Comparison of ENCODE assay signal across 34 cellular contexts in the genomic region with DNA sequence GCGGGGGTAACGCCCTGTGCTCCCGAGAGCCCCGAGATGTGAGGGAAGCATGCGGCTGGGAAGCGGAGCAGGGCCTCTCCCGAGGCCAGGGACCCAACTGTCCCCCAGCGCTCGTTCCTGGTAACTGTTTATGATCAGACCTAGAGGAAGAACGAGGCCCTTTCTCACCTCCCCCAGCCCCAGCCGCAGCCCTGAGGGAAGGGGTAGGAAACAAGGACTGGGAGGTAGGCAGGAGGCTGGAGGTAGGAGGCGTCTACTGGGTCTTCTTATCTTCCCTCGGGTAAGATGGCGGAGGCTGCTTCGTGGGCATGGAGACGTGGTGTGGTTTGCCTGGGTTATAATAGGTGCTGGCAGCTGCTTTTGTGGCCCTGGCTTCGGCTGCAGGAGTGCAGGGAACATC.
"Had no signal": no experiment of that assay in that cellular context is flagged by ENCODE, and none has a peak within 500 bp of the region (broad histone marks: within the 10 kb centered on the region; RNA-seq: fewer than 3 reads in every experiment).

No MANE protein-coding gene starts in this region.

- H3K27ac ChIP-seq: adrenal gland, ascending aorta, body of pancreas, brain microvascular endothelial cell, breast epithelium, cardiac muscle cell had no signal

- ATAC-seq: activated naive CD4-positive, alpha-beta T cell treated with anti-CD3 and anti-CD28 coated beads, Interleukin-2, amount 50 U/mL, for 72 hours; activated naive CD8-positive, alpha-beta T cell treated with anti-CD3 and anti-CD28 coated beads, Interleukin-2, amount 50 U/mL, for 24 hours; activated T-cell treated with anti-CD3 and anti-CD28 coated beads, Interleukin-2, amount 50 U/mL, for 4 hours; activated T-cell treated with anti-CD3 and anti-CD28 coated beads, Interleukin-2, amount 50 U/mL, for 72 hours; activated T-helper 17 cell treated with anti-CD3 and anti-CD28 coated beads, Interleukin-2, amount 50 U/mL, for 72 hours; body of pancreas had no signal

- FAIRE-seq: astrocyte, bronchial epithelial cell had no signal

- H3K27me3 ChIP-seq: ascending aorta, body of pancreas, brain microvascular endothelial cell, breast epithelium, cardiac muscle cell had no signal

- H3K4me3 ChIP-seq: adrenal gland, ascending aorta, body of pancreas, breast epithelium, cardiac muscle cell had no signal

- H3K9me3 ChIP-seq: adrenal gland, ascending aorta, body of pancreas, breast epithelium had no signal

- H3K4me1 ChIP-seq: adrenal gland, ascending aorta, body of pancreas, breast epithelium had no signal

- H3K36me3 ChIP-seq: adrenal gland, ascending aorta, brain microvascular endothelial cell, breast epithelium, cardiac muscle cell had no signal

- DNase-seq: activated effector memory CD4-positive, alpha-beta T cell treated with anti-CD3 and anti-CD28 coated beads, Interleukin-2, amount 50 U/mL, for 16 hours; activated effector memory CD4-positive, alpha-beta T cell treated with Interleukin-2 at 50 U/mL for 16 hours; activated gamma-delta T cell; activated gamma-delta T cell treated with Interleukin-2 at 50 U/mL for 16 hours; activated naive CD4-positive, alpha-beta T cell; activated naive CD4-positive, alpha-beta T cell treated with anti-CD3 and anti-CD28 coated beads for 36 hours; activated naive CD4-positive, alpha-beta T cell treated with anti-CD3 and anti-CD28 coated beads, Interleukin-2, amount 10 ng/mL, durations not matched to agents 7 days and 5 days; activated naive CD4-positive, alpha-beta T cell treated with anti-CD3 and anti-CD28 coated beads, Interleukin-2, amount 50 U/mL, for 16 hours; activated naive CD4-positive, alpha-beta T cell treated with Interleukin-2 at 50 U/mL for 16 hours; activated naive CD8-positive, alpha-beta T cell treated with anti-CD3 and anti-CD28 coated beads for 36 hours; activated naive CD8-positive, alpha-beta T cell treated with anti-CD3 and anti-CD28 coated beads, Interleukin-2, amount 10 ng/mL, durations not matched to agents 7 days and 5 days; activated naive CD8-positive, alpha-beta T cell treated with anti-CD3 and anti-CD28 coated beads, Interleukin-2, amount 50 U/mL, for 24 hours; activated T-cell treated with anti-CD3 and anti-CD28 coated beads, Interleukin-2, amount 50 U/mL, for 1 hour; activated T-cell treated with anti-CD3 and anti-CD28 coated beads, Interleukin-2, amount 50 U/mL, for 24 hours; activated T-cell treated with anti-CD3 and anti-CD28 coated beads, Interleukin-2, amount 50 U/mL, for 4 hours; activated T-cell treated with anti-CD3 and anti-CD28 coated beads, Interleukin-2, amount 50 U/mL, for 48 hours; activated T-cell treated with anti-CD3 and anti-CD28 coated beads, Interleukin-2, amount 50 U/mL, for 72 hours; adrenal gland; amniotic stem cell; amygdala; anterior cingulate cortex; aorta; brain microvascular endothelial cell; caudate nucleus; central memory CD4-positive, alpha-beta T cell; cerebellar nuclear complex had no signal
